In the genomic region with DNA sequence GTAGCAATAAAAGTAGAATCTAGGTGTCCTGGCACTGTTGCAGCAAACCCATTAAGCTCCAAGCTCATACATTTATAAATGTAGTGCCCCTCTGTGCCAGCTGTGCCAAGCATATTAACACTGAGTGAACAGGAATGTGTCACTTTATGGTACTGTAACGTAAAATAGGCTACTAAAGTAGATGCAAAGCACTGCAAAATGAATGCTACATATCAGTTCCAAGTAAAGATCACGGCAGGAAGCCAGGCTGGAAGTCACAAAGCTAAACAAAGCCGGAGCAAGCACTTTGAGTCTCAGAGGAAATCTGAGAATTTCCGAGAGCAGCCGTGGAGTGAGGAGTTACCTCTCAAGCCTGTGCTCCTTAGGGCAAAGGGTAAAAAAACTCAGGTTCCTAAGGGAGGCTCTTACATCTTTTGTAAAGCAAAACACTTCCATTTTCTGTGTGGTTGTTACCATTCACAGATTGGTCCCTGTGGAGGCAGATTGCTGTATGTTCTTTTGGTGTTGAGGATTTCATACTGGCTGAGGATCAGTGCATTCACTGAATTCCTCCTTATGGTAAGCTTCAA, we compare ENCODE assay signal across 11 cellular contexts.
DNase-seq lines count a peak whose midpoint lies in the region; ATAC-seq and TF ChIP-seq lines count a peak whose summit lies in the region.
"Had no signal": no experiment of that assay in that cellular context is flagged by ENCODE, and none has a peak within 500 bp of the region (broad histone marks: within the 10 kb centered on the region; RNA-seq: fewer than 3 reads in every experiment).

No MANE protein-coding gene starts in this region.

- DNase-seq in A673 (ENCODE audit: low spot score) (peak; percentile 42), adipocyte (ENCODE audit: low read depth) (peak; percentile 41), NCI-H1436 (lab: John Stamatoyannopoulos, UW) (no peak), D341Med (ENCODE audit: low spot score) (no peak)
- DNase-seq in activated CD4-positive, CD25-positive, alpha-beta regulatory T cell treated with anti-CD3 and anti-CD28 coated beads, Interleukin-2, amount 50 U/mL, for 72 hours, result no peak
- no peak for DNase-seq in stimulated activated CD4-positive, alpha-beta T cell treated with anti-CD3 and anti-CD28 coated beads, Interleukin-12 subunit alpha, Interleukin-12 subunit beta, amount 100 ng/mL, for 4 hours
- DNase-seq: NCI-H1436 treated with DMSO at 0.1 percent for 48 hours, T-helper 2 cell had no signal

- H3K36me3 ChIP-seq in A673 (ENCODE audit: insufficient read depth, low read length, poor library complexity, severe bottlenecking) (no peaks in the 10 kb centered on the region), adipocyte (ENCODE audit: control insufficient read depth, insufficient read depth, low read length, severe bottlenecking) (peaks cover 12% of the 10 kb centered on the region), gastroesophageal sphincter (peaks cover 0 to 11% of the 10 kb centered on the region in 2 donors), mucosa of rectum (ENCODE audit: control insufficient read depth in 2 of 2, insufficient read depth in 2 of 2, low read length in 2 of 2) (peaks cover 3 to 4% of the 10 kb centered on the region in 2 donors)

- H3K9ac ChIP-seq in adipocyte (ENCODE audit: low read length), result peak overlapping the region; percentile 27
- peak overlapping the region in 1 of 2 donors; percentile 21 for H3K9ac ChIP-seq in mucosa of rectum (ENCODE audit: low read depth in 1 of 2, low read length in 2 of 2)

- intact Hi-C loops in A673 (cut with micrococcal nuclease; ENCODE audit: unreplicated experiment), result no loop called here

- H3K27me3 ChIP-seq in A673 (replicated peaks; ENCODE audit: insufficient read depth, low read depth, low read length, poor library complexity) (no peaks in the 10 kb centered on the region), adipocyte (replicated peaks; ENCODE audit: control insufficient read depth, insufficient read depth, low read length) (no peaks in the 10 kb centered on the region), gastroesophageal sphincter (no peaks in the 10 kb centered on the region), mucosa of rectum (ENCODE audit: control insufficient read depth in 2 of 2, insufficient read depth in 2 of 2, low read length in 2 of 2) (no peaks in the 10 kb centered on the region)

- no peak overlapping the region for H3K27ac ChIP-seq in A673 (ENCODE audit: low read depth, low read length, poor library complexity, severe bottlenecking)
- H3K27ac ChIP-seq in gastroesophageal sphincter, result peak overlapping the region in 3 of 4 donors; percentile 48 to 54 (median 53)
- H3K27ac ChIP-seq in mucosa of rectum (ENCODE audit: low read depth in 2 of 2, low read length in 2 of 2), result peak overlapping the region; percentile 54 to 64
- H3K27ac ChIP-seq: epithelial cell of prostate had no signal

- POLR2A ChIA-PET in A673 (lab: Charles Lee; ENCODE audit: low non-redundant PET), result interaction anchor here (0.6 kb wide), 1 partner anchor 25 kb away, joined by 7 read pairs; no protein-coding TSS in a partner anchor

- WGBS in gastroesophageal sphincter (ENCODE audit: low coverage in 1 of 2), 2 donors, result 12 to 25% methylated on average over 5 of the region's 5 CpGs

- CTCF ChIA-PET in A673 (lab: Charles Lee), result no interaction called here

- H3K4me3 ChIP-seq in A673 (ENCODE audit: low read depth, low read length, poor library complexity, severe bottlenecking) (no peak overlapping the region), adipocyte (ENCODE audit: low read length) (peak overlapping the region; percentile 57), gastroesophageal sphincter (no peak overlapping the region), mucosa of rectum (ENCODE audit: low read length in 2 of 2) (peak overlapping the region; percentile 20 to 49)

- BruUV-seq in A673 (replicated peaks; lab: Mats Ljungman, UMichigan), result no TSS peak

- no peak for ATAC-seq in gastroesophageal sphincter

- peaks cover 15% of the 10 kb centered on the region for H3K4me1 ChIP-seq in A673 (ENCODE audit: insufficient read depth, low read length, poor library complexity, severe bottlenecking)
- peaks cover 35% of the 10 kb centered on the region for H3K4me1 ChIP-seq in adipocyte (ENCODE audit: control insufficient read depth, insufficient read depth, low read length)
- H3K4me1 ChIP-seq in gastroesophageal sphincter, result peaks cover 13 to 41% (median 17%) of the 10 kb centered on the region in 3 donors
- H3K4me1 ChIP-seq in mucosa of rectum (ENCODE audit: control insufficient read depth in 2 of 2, insufficient read depth in 2 of 2, low read length in 2 of 2), result peaks cover 23 to 25% of the 10 kb centered on the region in 2 donors

- no peak for TF ChIP-seq POLR2A in gastroesophageal sphincter (IDR thresholded peaks at IDR 0.05)

- no peaks in the 10 kb centered on the region for H3K9me3 ChIP-seq in A673 (ENCODE audit: low read depth, low read length, poor library complexity, severe bottlenecking)
- no peaks in the 10 kb centered on the region for H3K9me3 ChIP-seq in adipocyte (ENCODE audit: control insufficient read depth, low read length)
- no peaks in the 10 kb centered on the region for H3K9me3 ChIP-seq in gastroesophageal sphincter
- H3K9me3 ChIP-seq in mucosa of rectum (ENCODE audit: control insufficient read depth in 2 of 2, low read length in 2 of 2), result no peaks in the 10 kb centered on the region

- TF ChIP-seq CTCF in A673 (conservative IDR thresholded peaks at IDR 0.05; ENCODE audit: low read depth, low read length) (no peak), gastroesophageal sphincter (IDR thresholded peaks at IDR 0.05) (no peak)

- TF ChIP-seq EP300 in gastroesophageal sphincter (IDR thresholded peaks at IDR 0.05), result no peak

Comparison
In these comparisons a context has a peak if more than half of its experiments do, and no peak if none do; other contexts are left out.
1. DNase-seq: peak in A673 (single experiment) and adipocyte (single experiment); none in NCI-H1436 (single experiment), D341Med (single experiment), activated CD4-positive, CD25-positive, alpha-beta regulatory T cell treated with anti-CD3 and anti-CD28 coated beads, Interleukin-2, amount 50 U/mL, for 72 hours (single experiment) and stimulated activated CD4-positive, alpha-beta T cell treated with anti-CD3 and anti-CD28 coated beads, Interleukin-12 subunit alpha, Interleukin-12 subunit beta, amount 100 ng/mL, for 4 hours (single experiment).
2. H3K4me3 ChIP-seq: peak in adipocyte (single experiment) and mucosa of rectum (2 of 2); none in A673 (single experiment) and gastroesophageal sphincter (0 of 2).